In the genomic region with DNA sequence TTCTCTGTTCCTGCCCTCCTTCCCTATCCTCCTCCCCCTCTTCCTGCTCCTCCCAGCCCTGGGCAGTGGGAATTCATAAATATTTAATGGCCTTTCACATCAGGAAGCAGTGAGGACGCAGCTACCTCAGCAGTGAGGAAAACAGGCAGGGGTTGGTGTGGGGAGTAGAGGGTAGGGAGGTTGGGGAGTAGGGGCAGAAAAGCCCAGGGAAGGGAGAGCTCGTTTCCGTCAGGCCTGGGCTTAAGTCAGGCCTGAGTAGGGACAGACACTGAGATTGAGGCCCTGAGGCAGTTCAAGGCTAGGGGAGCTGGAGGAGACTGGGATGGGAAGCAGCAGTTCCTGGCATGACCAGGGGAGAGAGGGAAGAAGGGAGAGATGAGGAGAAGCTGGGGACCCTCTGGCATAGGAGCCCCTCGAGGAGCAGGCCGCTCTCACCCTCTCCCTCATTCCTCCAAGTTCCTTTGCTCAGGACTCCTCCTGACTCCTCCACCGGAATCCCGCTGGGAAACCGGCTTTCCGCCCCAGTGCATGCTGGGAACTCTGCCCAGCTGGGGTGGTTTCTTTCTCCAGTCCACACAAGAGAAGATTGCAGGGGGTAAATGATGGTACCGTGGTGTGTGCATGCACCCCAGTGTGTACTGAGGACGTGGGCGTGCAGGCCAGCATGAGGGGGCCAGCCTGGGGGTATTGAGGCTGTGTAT, we compare ENCODE assay signal across 11 cellular contexts. TPM values are rescaled to one million over a fixed set of nuclear protein-coding genes. Genes with fewer than 3 reads are reported as not detected.
A peak's percentile ranks its signal among the peaks of the same experiment; 100 is the strongest.
DNase-seq lines count a peak whose midpoint lies in the region; ATAC-seq and TF ChIP-seq lines count a peak whose summit lies in the region.
"Had no signal": no experiment of that assay in that cellular context is flagged by ENCODE, and none has a peak within 500 bp of the region (broad histone marks: within the 10 kb centered on the region; RNA-seq: fewer than 3 reads in every experiment).

No MANE protein-coding gene starts in this region.

- H3K27ac ChIP-seq in osteoblast (ENCODE audit: low read depth, low read length) (no peak overlapping the region), PC-9 (no peak overlapping the region)

- H3F3A ChIP-seq in PC-9 (ENCODE audit: insufficient read depth, low read depth) = no peaks in the 10 kb centered on the region; the same call in 1 of the 2 replicates

- H3K27me3 ChIP-seq in osteoblast (ENCODE audit: insufficient read depth, low read length) (no peaks in the 10 kb centered on the region), PC-9 (ENCODE audit: insufficient read depth, low read depth) (peaks cover 38% of the 10 kb centered on the region)

- POLR2A ChIA-PET in PC-9 (lab: Charles Lee; ENCODE audit: unreplicated experiment) = interaction anchor here (0.5 kb wide), 1 partner anchor 418 kb away, joined by 3 read pairs; no protein-coding TSS in a partner anchor

- H3K4me3 Mint-ChIP-seq in glutamatergic neuron (ENCODE audit: unreplicated experiment) (peak overlapping the region; percentile 69), T-helper 17 cell (no peak overlapping the region), HFFc6 (no peak overlapping the region)

- CTCF ChIA-PET in PC-9 (lab: Charles Lee) = no interaction called here

- peak overlapping the region; percentile 64 for H2AFZ ChIP-seq in osteoblast (ENCODE audit: low read length)
- H2AFZ ChIP-seq in PC-9 = no peak overlapping the region

- ATAC-seq in HG02763 (IDR thresholded peaks at IDR 0.05; ENCODE audit: unreplicated experiment) (no peak), T-helper 17 cell (no peak)

- peaks cover 11% of the 10 kb centered on the region for H3K9me3 Mint-ChIP-seq in glutamatergic neuron (ENCODE audit: unreplicated experiment)
- no peaks in the 10 kb centered on the region for H3K9me3 Mint-ChIP-seq in HFFc6

- H3K36me3 ChIP-seq in osteoblast (ENCODE audit: insufficient read depth, low read length) (no peaks in the 10 kb centered on the region), PC-9 (ENCODE audit: low read depth) (no peaks in the 10 kb centered on the region)

- no TSS peak for BruUV-seq in PC-9 (replicated peaks; lab: Mats Ljungman, UMichigan)

- H3K79me2 ChIP-seq in osteoblast (ENCODE audit: insufficient read depth, low read length) (no peaks in the 10 kb centered on the region), PC-9 (ENCODE audit: low read depth) (no peaks in the 10 kb centered on the region)

- H3K27ac Mint-ChIP-seq in glutamatergic neuron (ENCODE audit: unreplicated experiment) (peak overlapping the region; percentile 89), T-helper 17 cell (no peak overlapping the region), HFFc6 (no peak overlapping the region)

- H3K9me3 ChIP-seq in osteoblast (ENCODE audit: low read depth, low read length) (no peaks in the 10 kb centered on the region), PC-9 (ENCODE audit: insufficient read depth, low read depth) (no peaks in the 10 kb centered on the region), T-helper 17 cell (ENCODE audit: control insufficient read depth, low read length, poor library complexity, severe bottlenecking) (no peaks in the 10 kb centered on the region)

- no peak for TF ChIP-seq CTCF in glutamatergic neuron (IDR thresholded peaks at IDR 0.05; ENCODE audit: partially characterized antibody, unreplicated experiment)
- no peak for TF ChIP-seq CTCF in osteoblast (IDR thresholded peaks at IDR 0.05; ENCODE audit: extremely low read depth, low read depth, low read length)
- TF ChIP-seq CTCF in PC-9 (conservative IDR thresholded peaks at IDR 0.05) = no peak
- TF ChIP-seq CTCF in HFFc6 (IDR thresholded peaks at IDR 0.05) = no peak

- H3K4me1 Mint-ChIP-seq in glutamatergic neuron (ENCODE audit: low read depth, unreplicated experiment) (peaks cover 37% of the 10 kb centered on the region), T-helper 17 cell (peaks cover 18% of the 10 kb centered on the region), HFFc6 (ENCODE audit: low read depth) (peaks cover 15% of the 10 kb centered on the region)

- H3K36me3 Mint-ChIP-seq in glutamatergic neuron (ENCODE audit: unreplicated experiment) (peaks cover 7% of the 10 kb centered on the region), T-helper 17 cell (ENCODE audit: low read depth) (peaks cover 2% of the 10 kb centered on the region), HFFc6 (ENCODE audit: low read depth) (no peaks in the 10 kb centered on the region)

- H3K27me3 Mint-ChIP-seq in glutamatergic neuron (ENCODE audit: unreplicated experiment) = peaks cover 29% of the 10 kb centered on the region
- peaks cover 21% of the 10 kb centered on the region for H3K27me3 Mint-ChIP-seq in T-helper 17 cell
- peaks cover 18% of the 10 kb centered on the region for H3K27me3 Mint-ChIP-seq in HFFc6 (ENCODE audit: insufficient read depth)

- DNase-seq in G401 (ENCODE audit: low spot score) = peak; percentile 76
- peak; percentile 61 for DNase-seq in NCI-H510A treated with DMSO at 0.1 percent for 48 hours (lab: John Stamatoyannopoulos, UW)
- DNase-seq in glutamatergic neuron = peak; percentile 74
- DNase-seq in osteoblast (ENCODE audit: insufficient read length, low spot score, missing footprints) = peak; percentile 95
- DNase-seq in PC-9 = no peak
- DNase-seq in T-helper 17 cell = no peak
- DNase-seq in HFFc6 = no peak
- DNase-seq: stimulated activated CD4-positive, alpha-beta T cell treated with anti-CD3 and anti-CD28 coated beads, Interleukin-2, amount 100 ng/mL, for 24 hours had no signal

- no peaks in the 10 kb centered on the region for H3K9me2 ChIP-seq in PC-9 (ENCODE audit: insufficient read depth)

- intact Hi-C loops in PC-9 (cut with micrococcal nuclease; ENCODE audit: unreplicated experiment) = no loop called here

- no peak overlapping the region for H3K4me3 ChIP-seq in osteoblast (ENCODE audit: insufficient read depth, low read length)
- no peak overlapping the region for H3K4me3 ChIP-seq in PC-9

- no peaks in the 10 kb centered on the region for H3K4me1 ChIP-seq in osteoblast (ENCODE audit: insufficient read depth, low read length)
- H3K4me1 ChIP-seq in PC-9 (replicated peaks; ENCODE audit: insufficient read depth) = no peaks in the 10 kb centered on the region

- H3K4me2 ChIP-seq in osteoblast (ENCODE audit: insufficient read depth, low read length) (no peak overlapping the region), PC-9 (no peak overlapping the region)

- H4K20me1 ChIP-seq in osteoblast (ENCODE audit: insufficient read depth, low read length) (no peaks in the 10 kb centered on the region), PC-9 (ENCODE audit: insufficient read depth) (no peaks in the 10 kb centered on the region)

- in situ Hi-C loops in G401 (cut with HindIII; ENCODE audit: low sequenced_read_pairs) = no loop called here

RNA-seq across cellular contexts. Expression of gene SAMD14, which starts 6.2 kb away (rescaled TPM):
- total RNA-seq in G401 (2014; rRNA removed; shearing (Covaris generic)) = 7.5 and 8.4 TPM in 2 replicates
- total RNA-seq in glutamatergic neuron (ENCODE audit: unreplicated experiment) (95.0 TPM), osteoblast (2.5 and 2.7 TPM in 2 replicates), PC-9 (2021) (0.17 and 0.73 TPM in 2 replicates), T-helper 17 cell (1 to 10 TPM; 1.7 to 5.8 TPM)
- 10 to 100 TPM in 4 of 6 experiments, 1 to 10 TPM in 2; 4.3 to 14.1 (median 11.4) TPM for total RNA-seq in HFFc6 (2021; fragmentation: NEBNext Ultra II Directional; extraction: Animal tissue kit (Norgen Biotek cat#: 25700))

RNA-seq across cellular contexts. Expression of gene PPP1R9B, which starts 26.7 kb away (rescaled TPM):
- 49.7 and 59.6 TPM in 2 replicates for total RNA-seq in G401 (2014; rRNA removed; shearing (Covaris generic))
- total RNA-seq in glutamatergic neuron (ENCODE audit: unreplicated experiment) (74.0 TPM), osteoblast (44.2 and 48.9 TPM in 2 replicates), PC-9 (2021) (34.0 and 35.8 TPM in 2 replicates), T-helper 17 cell (100 to 1,000 TPM in 1 of 2 donors, 10 to 100 TPM in 1; 82.9 to 111 TPM)
- 10 to 100 TPM; 66.4 to 78.5 (median 68.7) TPM for total RNA-seq in HFFc6 (2021; fragmentation: NEBNext Ultra II Directional; extraction: Animal tissue kit (Norgen Biotek cat#: 25700))

RNA-seq across cellular contexts. Expression of gene PDK2, which starts 28.6 kb away (rescaled TPM):
- 40.3 and 112 TPM in 2 replicates for total RNA-seq in G401 (2014; rRNA removed; shearing (Covaris generic))
- 36.9 TPM for total RNA-seq in glutamatergic neuron (ENCODE audit: unreplicated experiment)
- total RNA-seq in osteoblast = 43.4 and 54.8 TPM in 2 replicates
- 38.6 and 58.7 TPM in 2 replicates for total RNA-seq in PC-9 (2021)
- 10 to 100 TPM; 19.9 to 20.9 TPM for total RNA-seq in T-helper 17 cell
- 10 to 100 TPM; 26.6 to 35.6 (median 29.6) TPM for total RNA-seq in HFFc6 (2021; fragmentation: NEBNext Ultra II Directional; extraction: Animal tissue kit (Norgen Biotek cat#: 25700))

RNA-seq across cellular contexts. Expression of gene SGCA, which starts 42.0 kb away (rescaled TPM):
- 19.0 and 49.0 TPM in 2 replicates for total RNA-seq in G401 (2014; rRNA removed; shearing (Covaris generic))
- total RNA-seq in glutamatergic neuron (ENCODE audit: unreplicated experiment) = 1.3 TPM
- 0.29 TPM in 1 of 2 replicates, not detected in the other for total RNA-seq in osteoblast
- total RNA-seq in PC-9 (2021) = not detected in 2 replicates
- not detected for total RNA-seq in T-helper 17 cell
- under 1 TPM; 0.28 to 0.91 (median 0.76) TPM for total RNA-seq in HFFc6 (2021; fragmentation: NEBNext Ultra II Directional; extraction: Animal tissue kit (Norgen Biotek cat#: 25700))
- total RNA-seq: activated CD8-positive, alpha-beta memory T cell treated with anti-CD3 and anti-CD28 coated beads for 36 hours; kidney epithelial cell had no signal

Comparison
In these comparisons a context has a peak if more than half of its experiments do, and no peak if none do; other contexts are left out.
1. DNase-seq: peak in G401 (single experiment), NCI-H510A treated with DMSO at 0.1 percent for 48 hours (single experiment), glutamatergic neuron (single experiment) and osteoblast (single experiment); none in PC-9 (0 of 2), T-helper 17 cell (0 of 3) and HFFc6 (single experiment).